Comparison of ENCODE assay signal across 1 cellular context in genomic region chr19:18672606-18673337, GRCh38.
TF ChIP-seq lines count a peak whose summit lies in the region.

No MANE protein-coding gene starts in this region.

TF ChIP-seq in GM23338, 12 proteins besides CTCF, POLR2A, EP300 and RAD21 (continued from another document):
- TF ChIP-seq, protein P1, sequence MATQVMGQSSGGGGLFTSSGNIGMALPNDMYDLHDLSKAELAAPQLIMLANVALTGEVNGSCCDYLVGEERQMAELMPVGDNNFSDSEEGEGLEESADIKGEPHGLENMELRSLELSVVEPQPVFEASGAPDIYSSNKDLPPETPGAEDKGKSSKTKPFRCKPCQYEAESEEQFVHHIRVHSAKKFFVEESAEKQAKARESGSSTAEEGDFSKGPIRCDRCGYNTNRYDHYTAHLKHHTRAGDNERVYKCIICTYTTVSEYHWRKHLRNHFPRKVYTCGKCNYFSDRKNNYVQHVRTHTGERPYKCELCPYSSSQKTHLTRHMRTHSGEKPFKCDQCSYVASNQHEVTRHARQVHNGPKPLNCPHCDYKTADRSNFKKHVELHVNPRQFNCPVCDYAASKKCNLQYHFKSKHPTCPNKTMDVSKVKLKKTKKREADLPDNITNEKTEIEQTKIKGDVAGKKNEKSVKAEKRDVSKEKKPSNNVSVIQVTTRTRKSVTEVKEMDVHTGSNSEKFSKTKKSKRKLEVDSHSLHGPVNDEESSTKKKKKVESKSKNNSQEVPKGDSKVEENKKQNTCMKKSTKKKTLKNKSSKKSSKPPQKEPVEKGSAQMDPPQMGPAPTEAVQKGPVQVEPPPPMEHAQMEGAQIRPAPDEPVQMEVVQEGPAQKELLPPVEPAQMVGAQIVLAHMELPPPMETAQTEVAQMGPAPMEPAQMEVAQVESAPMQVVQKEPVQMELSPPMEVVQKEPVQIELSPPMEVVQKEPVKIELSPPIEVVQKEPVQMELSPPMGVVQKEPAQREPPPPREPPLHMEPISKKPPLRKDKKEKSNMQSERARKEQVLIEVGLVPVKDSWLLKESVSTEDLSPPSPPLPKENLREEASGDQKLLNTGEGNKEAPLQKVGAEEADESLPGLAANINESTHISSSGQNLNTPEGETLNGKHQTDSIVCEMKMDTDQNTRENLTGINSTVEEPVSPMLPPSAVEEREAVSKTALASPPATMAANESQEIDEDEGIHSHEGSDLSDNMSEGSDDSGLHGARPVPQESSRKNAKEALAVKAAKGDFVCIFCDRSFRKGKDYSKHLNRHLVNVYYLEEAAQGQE (IDR thresholded peaks at IDR 0.05; ENCODE audit: unreplicated experiment): no peak
- TF ChIP-seq EZH2phosphoT487 (IDR thresholded peaks at IDR 0.05; ENCODE audit: unreplicated experiment) (no peak), CREB1 (CRISPR knock-in tag; IDR thresholded peaks at IDR 0.05; ENCODE audit: low read depth) (no peak), ZNF114 (CRISPR knock-in tag; IDR thresholded peaks at IDR 0.05) (no peak), POLR2AphosphoS5 (IDR thresholded peaks at IDR 0.05; ENCODE audit: low read depth) (no peak), JUNB (IDR thresholded peaks at IDR 0.05; ENCODE audit: unreplicated experiment) (no peak), EZH2 (IDR thresholded peaks at IDR 0.05; ENCODE audit: low read depth, unreplicated experiment) (no peak), NANOG (IDR thresholded peaks at IDR 0.05; ENCODE audit: borderline replicate concordance) (no peak)
- TF ChIP-seq, protein P2, sequence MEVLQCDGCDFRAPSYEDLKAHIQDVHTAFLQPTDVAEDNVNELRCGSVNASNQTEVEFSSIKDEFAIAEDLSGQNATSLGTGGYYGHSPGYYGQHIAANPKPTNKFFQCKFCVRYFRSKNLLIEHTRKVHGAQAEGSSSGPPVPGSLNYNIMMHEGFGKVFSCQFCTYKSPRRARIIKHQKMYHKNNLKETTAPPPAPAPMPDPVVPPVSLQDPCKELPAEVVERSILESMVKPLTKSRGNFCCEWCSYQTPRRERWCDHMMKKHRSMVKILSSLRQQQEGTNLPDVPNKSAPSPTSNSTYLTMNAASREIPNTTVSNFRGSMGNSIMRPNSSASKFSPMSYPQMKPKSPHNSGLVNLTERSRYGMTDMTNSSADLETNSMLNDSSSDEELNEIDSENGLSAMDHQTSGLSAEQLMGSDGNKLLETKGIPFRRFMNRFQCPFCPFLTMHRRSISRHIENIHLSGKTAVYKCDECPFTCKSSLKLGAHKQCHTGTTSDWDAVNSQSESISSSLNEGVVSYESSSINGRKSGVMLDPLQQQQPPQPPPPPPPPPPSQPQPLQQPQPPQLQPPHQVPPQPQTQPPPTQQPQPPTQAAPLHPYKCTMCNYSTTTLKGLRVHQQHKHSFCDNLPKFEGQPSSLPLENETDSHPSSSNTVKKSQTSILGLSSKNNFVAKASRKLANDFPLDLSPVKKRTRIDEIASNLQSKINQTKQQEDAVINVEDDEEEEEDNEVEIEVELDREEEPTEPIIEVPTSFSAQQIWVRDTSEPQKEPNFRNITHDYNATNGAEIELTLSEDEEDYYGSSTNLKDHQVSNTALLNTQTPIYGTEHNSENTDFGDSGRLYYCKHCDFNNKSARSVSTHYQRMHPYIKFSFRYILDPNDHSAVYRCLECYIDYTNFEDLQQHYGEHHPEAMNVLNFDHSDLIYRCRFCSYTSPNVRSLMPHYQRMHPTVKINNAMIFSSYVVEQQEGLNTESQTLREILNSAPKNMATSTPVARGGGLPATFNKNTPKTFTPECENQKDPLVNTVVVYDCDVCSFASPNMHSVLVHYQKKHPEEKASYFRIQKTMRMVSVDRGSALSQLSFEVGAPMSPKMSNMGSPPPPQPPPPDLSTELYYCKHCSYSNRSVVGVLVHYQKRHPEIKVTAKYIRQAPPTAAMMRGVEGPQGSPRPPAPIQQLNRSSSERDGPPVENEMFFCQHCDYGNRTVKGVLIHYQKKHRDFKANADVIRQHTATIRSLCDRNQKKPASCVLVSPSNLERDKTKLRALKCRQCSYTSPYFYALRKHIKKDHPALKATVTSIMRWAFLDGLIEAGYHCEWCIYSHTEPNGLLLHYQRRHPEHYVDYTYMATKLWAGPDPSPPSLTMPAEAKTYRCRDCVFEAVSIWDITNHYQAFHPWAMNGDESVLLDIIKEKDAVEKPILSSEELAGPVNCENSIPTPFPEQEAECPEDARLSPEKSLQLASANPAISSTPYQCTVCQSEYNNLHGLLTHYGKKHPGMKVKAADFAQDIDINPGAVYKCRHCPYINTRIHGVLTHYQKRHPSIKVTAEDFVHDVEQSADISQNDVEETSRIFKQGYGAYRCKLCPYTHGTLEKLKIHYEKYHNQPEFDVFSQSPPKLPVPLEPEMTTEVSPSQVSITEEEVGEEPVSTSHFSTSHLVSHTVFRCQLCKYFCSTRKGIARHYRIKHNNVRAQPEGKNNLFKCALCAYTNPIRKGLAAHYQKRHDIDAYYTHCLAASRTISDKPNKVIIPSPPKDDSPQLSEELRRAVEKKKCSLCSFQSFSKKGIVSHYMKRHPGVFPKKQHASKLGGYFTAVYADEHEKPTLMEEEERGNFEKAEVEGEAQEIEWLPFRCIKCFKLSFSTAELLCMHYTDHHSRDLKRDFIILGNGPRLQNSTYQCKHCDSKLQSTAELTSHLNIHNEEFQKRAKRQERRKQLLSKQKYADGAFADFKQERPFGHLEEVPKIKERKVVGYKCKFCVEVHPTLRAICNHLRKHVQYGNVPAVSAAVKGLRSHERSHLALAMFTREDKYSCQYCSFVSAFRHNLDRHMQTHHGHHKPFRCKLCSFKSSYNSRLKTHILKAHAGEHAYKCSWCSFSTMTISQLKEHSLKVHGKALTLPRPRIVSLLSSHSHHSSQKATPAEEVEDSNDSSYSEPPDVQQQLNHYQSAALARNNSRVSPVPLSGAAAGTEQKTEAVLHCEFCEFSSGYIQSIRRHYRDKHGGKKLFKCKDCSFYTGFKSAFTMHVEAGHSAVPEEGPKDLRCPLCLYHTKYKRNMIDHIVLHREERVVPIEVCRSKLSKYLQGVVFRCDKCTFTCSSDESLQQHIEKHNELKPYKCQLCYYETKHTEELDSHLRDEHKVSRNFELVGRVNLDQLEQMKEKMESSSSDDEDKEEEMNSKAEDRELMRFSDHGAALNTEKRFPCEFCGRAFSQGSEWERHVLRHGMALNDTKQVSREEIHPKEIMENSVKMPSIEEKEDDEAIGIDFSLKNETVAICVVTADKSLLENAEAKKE (CRISPR knock-in tag; IDR thresholded peaks at IDR 0.05): no peak
